Comparison of ENCODE assay signal across 25 cellular contexts in genomic region chr12:88351121-88351520, GRCh38.
"Had no signal": no experiment of that assay in that cellular context is flagged by ENCODE, and none has a peak within 500 bp of the region (broad histone marks: within the 10 kb centered on the region; RNA-seq: fewer than 3 reads in every experiment).

No MANE protein-coding gene starts in this region.

- H3K4me3 Mint-ChIP-seq: activated CD8-positive, alpha-beta T cell treated with anti-CD3 and anti-CD28 coated beads, Interleukin-2, amount 10 ng/mL, durations not matched to agents 7 days and 5 days; T-helper 1 cell treated with Interleukin-12 subunit alpha and Interleukin-12 subunit beta and Interleukin-4 antibody, amounts not matched to agents 30 μg/mL and 1 μg/mL, for 36 hours; WTC11 had no signal

- H3K27ac Mint-ChIP-seq: activated CD8-positive, alpha-beta T cell treated with anti-CD3 and anti-CD28 coated beads, Interleukin-2, amount 10 ng/mL, durations not matched to agents 7 days and 5 days; T-helper 1 cell treated with Interleukin-12 subunit alpha and Interleukin-12 subunit beta and Interleukin-4 antibody, amounts not matched to agents 30 μg/mL and 1 μg/mL, for 36 hours; WTC11 had no signal

- H3K9me3 Mint-ChIP-seq: T-helper 1 cell treated with Interleukin-12 subunit alpha and Interleukin-12 subunit beta and Interleukin-4 antibody, amounts not matched to agents 30 μg/mL and 1 μg/mL, for 36 hours had no signal

- H3K36me3 Mint-ChIP-seq: WTC11 had no signal

- H3K9me3 ChIP-seq: ascending aorta, body of pancreas, Peyer's patch, SJSA1 had no signal

- H3K4me1 Mint-ChIP-seq: WTC11 had no signal

- H3K4me3 ChIP-seq: ascending aorta, body of pancreas, Peyer's patch, SJSA1 had no signal

- H3K27ac ChIP-seq: ascending aorta, body of pancreas, Peyer's patch, RWPE1, SJSA1 had no signal

- H3K36me3 ChIP-seq: ascending aorta, Peyer's patch, SJSA1 had no signal

- H3K4me1 ChIP-seq: ascending aorta, body of pancreas, Peyer's patch, SJSA1 had no signal

- ATAC-seq: activated CD8-positive, alpha-beta T cell treated with anti-CD3 and anti-CD28 coated beads, Interleukin-2, amount 10 ng/mL, durations not matched to agents 7 days and 5 days; body of pancreas; SK-N-SH treated with all-trans-retinoic acid at 6 μM for 48 hours; WTC11 had no signal

- H3K27me3 ChIP-seq: ascending aorta, body of pancreas, Peyer's patch, SJSA1 had no signal

- DNase-seq: activated CD4-positive, alpha-beta T cell treated with anti-CD3 and anti-CD28 coated beads for 48 hours; activated CD4-positive, alpha-beta T cell treated with anti-CD3 and anti-CD28 coated beads, Interleukin-2, amount 50 U/mL, for 4 hours; activated CD4-positive, CD25-positive, alpha-beta regulatory T cell treated with anti-CD3 and anti-CD28 coated beads, Interleukin-2, amount 50 U/mL, for 72 hours; activated CD8-positive, alpha-beta memory T cell treated with anti-CD3 and anti-CD28 coated beads, Interleukin-2, amount 50 U/mL, for 48 hours; activated CD8-positive, alpha-beta T cell treated with anti-CD3 and anti-CD28 coated beads, Interleukin-2, amount 10 ng/mL, durations not matched to agents 7 days and 5 days; activated naive CD4-positive, alpha-beta T cell treated with anti-CD3 and anti-CD28 coated beads, Interleukin-2, amount 50 U/mL, for 16 hours; activated T-cell treated with anti-CD3 and anti-CD28 coated beads, Interleukin-2, amount 50 U/mL, for 1 hour; amniotic stem cell; body of pancreas; central memory CD4-positive, alpha-beta T cell; MM.1S; NCI-H1105; NCI-H1436; NCI-H1694 treated with DMSO at 0.1 percent for 48 hours; NCI-H2029 treated with DMSO at 0.1 percent for 48 hours; NCI-H446; NCI-H524; Peyer's patch; Right ventricle myocardium superior had no signal
